ENCODE assay signal across 8 cellular contexts in genomic region chr19:18282788-18283141, GRCh38.
DNase-seq lines count a peak whose midpoint lies in the region; ATAC-seq and TF ChIP-seq lines count a peak whose summit lies in the region.

No MANE protein-coding gene starts in this region.

- peaks cover 27 to 36% (median 34%) of the 10 kb centered on the region in 11 experiments for H4K20me1 ChIP-seq in BLaER1 treated with 17β-estradiol and CSF1 and Interleukin-3, amounts not matched to agents 10 nM and 100 nM

- H3K9me3 ChIP-seq in BLaER1 treated with 17β-estradiol and CSF1 and Interleukin-3, amounts not matched to agents 10 nM and 100 nM (replicated peaks in 1 of 11), result no peaks in the 10 kb centered on the region

- H3K27ac Mint-ChIP-seq in nephron, result peak overlapping the region; percentile 99 to 100 (median 100)

- peak overlapping the region; percentile 84 to 88 (median 86) for H3K4me3 Mint-ChIP-seq in nephron

- peaks cover 16% of the 10 kb centered on the region for H3K36me3 Mint-ChIP-seq in nephron (ENCODE audit: low read depth)

- peaks cover 50 to 70% (median 58%) of the 10 kb centered on the region in 10 experiments for H3K4me1 ChIP-seq in BLaER1 treated with 17β-estradiol and CSF1 and Interleukin-3, amounts not matched to agents 10 nM and 100 nM

- no peak for TF ChIP-seq CTCF in nephron (IDR thresholded peaks at IDR 0.05; ENCODE audit: unreplicated experiment in 3 of 3)

- H3K27me3 ChIP-seq in BLaER1 treated with 17β-estradiol and CSF1 and Interleukin-3, amounts not matched to agents 10 nM and 100 nM, result no peaks in the 10 kb centered on the region

- DNase-seq in NCI-H82 treated with DMSO at 0.1 percent for 48 hours (lab: John Stamatoyannopoulos, UW; ENCODE audit: unreplicated experiment) (peak; percentile 27), caudate nucleus (lab: John Stamatoyannopoulos, UW) (peak in 1 of 61 donors; percentile 6), SHP77 (lab: John Stamatoyannopoulos, UW) (no peak), OCI-M2 (lab: John Stamatoyannopoulos, UW; ENCODE audit: unreplicated experiment) (no peak), DMS79 treated with DMSO at 0.1 percent for 48 hours (lab: John Stamatoyannopoulos, UW) (no peak)

- peaks cover 14 to 15% (median 15%) of the 10 kb centered on the region in 11 experiments for H3K36me3 ChIP-seq in BLaER1 treated with 17β-estradiol and CSF1 and Interleukin-3, amounts not matched to agents 10 nM and 100 nM

- H3K27ac ChIP-seq in BLaER1 treated with 17β-estradiol and CSF1 and Interleukin-3, amounts not matched to agents 10 nM and 100 nM, result peak overlapping the region; percentile 93 to 100 (median 98)
- peak overlapping the region; percentile 100 for H3K27ac ChIP-seq in caudate nucleus (ENCODE audit: low read depth, low read length)

- ATAC-seq in GM18519 (IDR thresholded peaks at IDR 0.05; ENCODE audit: low FRiP score, unreplicated experiment), result no peak

- H3K27me3 Mint-ChIP-seq in nephron (ENCODE audit: low read depth), result no peaks in the 10 kb centered on the region

- peak overlapping the region; percentile 93 to 99 (median 98) for H3K9ac ChIP-seq in BLaER1 treated with 17β-estradiol and CSF1 and Interleukin-3, amounts not matched to agents 10 nM and 100 nM

- peak overlapping the region; percentile 47 to 67 (median 58); a peak in 18 of 20 replicates for H3K4me3 ChIP-seq in BLaER1 treated with 17β-estradiol and CSF1 and Interleukin-3, amounts not matched to agents 10 nM and 100 nM

- H3K4me2 ChIP-seq in BLaER1 treated with 17β-estradiol and CSF1 and Interleukin-3, amounts not matched to agents 10 nM and 100 nM, result peak overlapping the region; percentile 81 to 98 (median 93)

- H3K9me3 Mint-ChIP-seq in nephron, result no peaks in the 10 kb centered on the region

- peaks cover 44% of the 10 kb centered on the region for H3K4me1 Mint-ChIP-seq in nephron
